1 cellular context compared by ENCODE assay signal in genomic region chr14:35806006-35806907, GRCh38.
TF ChIP-seq lines count a peak whose summit lies in the region.

No MANE protein-coding gene starts in this region.

TF ChIP-seq in K562, 482 proteins besides CTCF, POLR2A, EP300 and RAD21:
- TF ChIP-seq ZNF316 (IDR thresholded peaks at IDR 0.05) (peak; percentile 76), MAFG (tag; conservative IDR thresholded peaks at IDR 0.05) (0 out of 2 replicates have a peak, but pooled peaks have one; percentile 14), ZFP1 (CRISPR knock-in tag; IDR thresholded peaks at IDR 0.05) (no peak), MAFF (IDR thresholded peaks at IDR 0.05; ENCODE audit: low read length) (peak; percentile 42; the same call in 1 of the 2 replicates), GTF3C2 (IDR thresholded peaks at IDR 0.05; ENCODE audit: borderline replicate concordance, extremely low read depth, insufficient read length) (no peak), C11orf30 (IDR thresholded peaks at IDR 0.05; ENCODE audit: low read depth) (peak; percentile 60)
